8 cellular contexts compared by ENCODE assay signal in the genomic region with DNA sequence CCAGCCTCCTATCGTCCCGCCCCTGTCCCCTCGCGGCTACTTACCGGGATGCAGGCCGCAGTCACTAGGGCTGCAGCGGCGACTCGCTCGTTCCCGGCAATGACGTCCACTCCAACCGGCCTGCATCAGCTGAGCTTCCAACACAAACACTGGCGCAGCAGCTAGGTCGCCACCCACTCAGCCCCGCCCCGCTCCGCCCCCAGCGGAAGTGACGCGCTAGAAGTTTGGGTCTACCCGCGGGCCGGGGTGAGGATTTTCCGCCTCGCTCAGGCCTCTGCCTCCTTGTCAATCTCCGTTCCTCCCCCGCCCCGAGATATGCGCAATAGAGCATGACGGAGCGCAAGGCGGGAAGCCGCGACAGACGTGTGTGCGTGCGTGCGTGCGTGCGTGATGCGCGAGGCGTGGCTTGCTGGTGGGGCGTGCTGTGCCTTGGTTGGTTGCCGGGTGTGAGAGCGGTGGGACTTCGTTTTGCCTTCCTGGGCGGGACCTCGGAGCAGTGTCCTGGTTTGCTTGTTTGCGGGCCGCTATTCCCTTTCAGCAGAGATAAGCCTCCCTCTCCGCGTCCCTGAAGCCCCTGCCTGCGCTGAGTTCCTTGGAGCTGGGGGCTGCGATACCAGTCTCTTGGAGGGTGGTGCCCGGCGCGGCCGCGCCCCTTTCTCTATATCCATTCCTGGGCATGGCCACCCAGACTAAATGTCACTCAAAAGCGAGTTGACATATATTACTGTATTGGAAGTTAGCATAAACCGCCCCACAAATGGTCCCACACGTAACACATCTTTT. TPM values are rescaled to one million over a fixed set of nuclear protein-coding genes. Genes with fewer than 3 reads are reported as not detected.
DNase-seq lines count a peak whose midpoint lies in the region; ATAC-seq and TF ChIP-seq lines count a peak whose summit lies in the region.

A gene with protein sequence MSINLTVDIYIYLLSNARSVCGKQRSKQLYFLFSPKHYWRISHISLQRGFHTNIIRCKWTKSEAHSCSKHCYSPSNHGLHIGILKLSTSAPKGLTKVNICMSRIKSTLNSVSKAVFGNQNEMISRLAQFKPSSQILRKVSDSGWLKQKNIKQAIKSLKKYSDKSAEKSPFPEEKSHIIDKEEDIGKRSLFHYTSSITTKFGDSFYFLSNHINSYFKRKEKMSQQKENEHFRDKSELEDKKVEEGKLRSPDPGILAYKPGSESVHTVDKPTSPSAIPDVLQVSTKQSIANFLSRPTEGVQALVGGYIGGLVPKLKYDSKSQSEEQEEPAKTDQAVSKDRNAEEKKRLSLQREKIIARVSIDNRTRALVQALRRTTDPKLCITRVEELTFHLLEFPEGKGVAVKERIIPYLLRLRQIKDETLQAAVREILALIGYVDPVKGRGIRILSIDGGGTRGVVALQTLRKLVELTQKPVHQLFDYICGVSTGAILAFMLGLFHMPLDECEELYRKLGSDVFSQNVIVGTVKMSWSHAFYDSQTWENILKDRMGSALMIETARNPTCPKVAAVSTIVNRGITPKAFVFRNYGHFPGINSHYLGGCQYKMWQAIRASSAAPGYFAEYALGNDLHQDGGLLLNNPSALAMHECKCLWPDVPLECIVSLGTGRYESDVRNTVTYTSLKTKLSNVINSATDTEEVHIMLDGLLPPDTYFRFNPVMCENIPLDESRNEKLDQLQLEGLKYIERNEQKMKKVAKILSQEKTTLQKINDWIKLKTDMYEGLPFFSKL (minus strand): TSS at position 151 of the 783 bp plus-strand sequence. CDS start 10,644 bp downstream, outside the sequence.

- no peaks in the 10 kb centered on the region for H4K20me1 ChIP-seq in KMS-11 (ENCODE audit: insufficient read depth)

- TF ChIP-seq CTCF in KMS-11 (conservative IDR thresholded peaks at IDR 0.05; ENCODE audit: low read depth, low read length), result no peak
- peak in 2 of 6 experiments; percentile 1 to 12 for TF ChIP-seq CTCF in Peyer's patch (IDR thresholded peaks at IDR 0.05)

- peak within 1 kb of the TSS; percentile 87 for H2AFZ ChIP-seq in KMS-11 (ENCODE audit: low read depth)

- no peaks in the 10 kb centered on the region; the same call in 1 of the 2 replicates for H3K79me2 ChIP-seq in KMS-11 (ENCODE audit: insufficient read depth, low read depth)

- H3K36me3 ChIP-seq in KMS-11 (ENCODE audit: insufficient read depth), result no peaks in the 10 kb centered on the region
- H3K36me3 ChIP-seq in Peyer's patch, result no peaks in the 10 kb centered on the region
- H3K36me3 ChIP-seq in esophagus (ENCODE audit: control insufficient read depth in 2 of 2, insufficient read depth in 2 of 2, low read length in 1 of 2), result no peaks in the 10 kb centered on the region
- H3K36me3 ChIP-seq in mucosa of stomach (ENCODE audit: control insufficient read depth, insufficient read depth, low read length), result no peaks in the 10 kb centered on the region

- H3K27ac ChIP-seq in KMS-11 (peak within 1 kb of the TSS; percentile 58), Peyer's patch (peak within 1 kb of the TSS; percentile 94 to 100 (median 97)), esophagus (ENCODE audit: low read depth in 2 of 2, low read length in 1 of 2) (peak within 1 kb of the TSS; percentile 99)

- DNase-seq in DMS53 treated with DMSO at 0.1 percent for 48 hours (lab: John Stamatoyannopoulos, UW; ENCODE audit: unreplicated experiment) (peak; percentile 98), Peyer's patch (peak; percentile 100)
- DNase-seq in activated T-cell treated with anti-CD3 and anti-CD28 coated beads, Interleukin-2, amount 50 U/mL, for 48 hours, result peak; percentile 100
- peak; percentile 100 for DNase-seq in stimulated activated CD8-positive, alpha-beta memory T cell treated with anti-CD3 and anti-CD28 coated beads, Interleukin-7, amount 100 ng/mL, for 1 hour (ENCODE audit: low read depth in 2 of 2)

- peak; percentile 92 to 93 for TF ChIP-seq POLR2A in Peyer's patch (IDR thresholded peaks at IDR 0.05)

- no peaks in the 10 kb centered on the region for H3K9me3 ChIP-seq in Peyer's patch
- H3K9me3 ChIP-seq in esophagus (ENCODE audit: control insufficient read depth in 2 of 2, insufficient read depth in 1 of 2, low read depth in 1 of 2, low read length in 1 of 2), result no peaks in the 10 kb centered on the region
- no peaks in the 10 kb centered on the region for H3K9me3 ChIP-seq in mucosa of stomach (ENCODE audit: control insufficient read depth, low read length)

- H3K4me3 ChIP-seq in KMS-11 (IDR thresholded peaks at IDR 0.05; ENCODE audit: insufficient read depth, low read depth, low read length) (peak within 1 kb of the TSS; percentile 29), Peyer's patch (peak within 1 kb of the TSS; percentile 75 to 95 (median 84)), esophagus (ENCODE audit: low read depth in 1 of 2, low read length in 2 of 2) (peak within 1 kb of the TSS; percentile 80 to 83), mucosa of stomach (ENCODE audit: low read length) (peak within 1 kb of the TSS; percentile 75)

- H3K27me3 ChIP-seq in KMS-11 (ENCODE audit: insufficient read depth, low read depth) (no peaks in the 10 kb centered on the region), Peyer's patch (no peaks in the 10 kb centered on the region), esophagus (ENCODE audit: control insufficient read depth in 1 of 2, insufficient read depth in 2 of 2, low read length in 2 of 2) (no peaks in the 10 kb centered on the region), mucosa of stomach (ENCODE audit: control insufficient read depth, insufficient read depth, low read length) (no peaks in the 10 kb centered on the region)

- 0 to 1% methylated on average over 64 of the region's 64 CpGs for WGBS in esophagus, 2 donors

- H3K4me2 ChIP-seq in KMS-11, result peak within 1 kb of the TSS; percentile 79

- H3K4me1 ChIP-seq in KMS-11 (ENCODE audit: low read depth, poor library complexity, severe bottlenecking) (peaks cover 18% of the 10 kb centered on the region), Peyer's patch (peaks cover 0 to 20% (median 10%) of the 10 kb centered on the region in 4 donors), esophagus (ENCODE audit: control insufficient read depth in 2 of 2, insufficient read depth in 2 of 2, low read length in 1 of 2) (peaks cover 0 to 2% of the 10 kb centered on the region in 2 donors), mucosa of stomach (ENCODE audit: control insufficient read depth, insufficient read depth, low read length) (peaks cover 25% of the 10 kb centered on the region)

- ATAC-seq in GM21737 (IDR thresholded peaks at IDR 0.05; ENCODE audit: unreplicated experiment), result peak; percentile 95

- H3K9ac ChIP-seq in KMS-11 (peak within 1 kb of the TSS; percentile 64), mucosa of stomach (ENCODE audit: low read length) (peak within 1 kb of the TSS; percentile 86)

RNA-seq across cellular contexts. Expression of the gene that starts here (rescaled TPM):
- 10 to 100 TPM in 3 of 4 donors, 1 to 10 TPM in 1; 8.9 to 28.9 (median 20.1) TPM for total RNA-seq in Peyer's patch
- 10 to 100 TPM; 11.4 to 13.7 TPM for polyA plus RNA-seq in esophagus

Comparison
In these comparisons a context has a peak if more than half of its experiments do, and no peak if none do; other contexts are left out.
1. Peak in every context shown above with its lines: DNase-seq, ATAC-seq, H3K4me3 ChIP-seq and H3K27ac ChIP-seq.
2. H3K4me3 ChIP-seq: peak in every context shown above with its lines; median percentile 84 in Peyer's patch; 82 in esophagus; 75 in mucosa of stomach; 29 in KMS-11.